In genomic region chr12:111409403-111410228, GRCh38 we compare ENCODE assay signal across 9 cellular contexts. TPM values are rescaled to one million over a fixed set of nuclear protein-coding genes. Genes with fewer than 3 reads are reported as not detected.
A peak's percentile ranks its signal among the peaks of the same experiment; 100 is the strongest.
DNase-seq lines count a peak whose midpoint lies in the region; ATAC-seq, FAIRE-seq and TF ChIP-seq lines count a peak whose summit lies in the region.
"Had no signal": no experiment of that assay in that cellular context is flagged by ENCODE, and none has a peak within 500 bp of the region (broad histone marks: within the 10 kb centered on the region; RNA-seq: fewer than 3 reads in every experiment).

No MANE protein-coding gene starts in this region.

- H3K36me3 ChIP-seq in small intestine (ENCODE audit: control insufficient read depth in 2 of 2, insufficient read depth in 2 of 2, low read length in 2 of 2): no peaks in the 10 kb centered on the region

- peak overlapping the region; percentile 89 for H3K4me3 Mint-ChIP-seq in activated CD8-positive, alpha-beta T cell treated with anti-CD3 and anti-CD28 coated beads, Interleukin-2, amount 10 ng/mL, durations not matched to agents 7 days and 5 days

- WGBS in small intestine, 3 donors: 41 to 70% (median 62%) methylated on average over 23 to 25 of the region's 25 CpGs

- H3K9me3 Mint-ChIP-seq in activated CD8-positive, alpha-beta T cell treated with anti-CD3 and anti-CD28 coated beads, Interleukin-2, amount 10 ng/mL, durations not matched to agents 7 days and 5 days (ENCODE audit: insufficient read depth): no peaks in the 10 kb centered on the region

- no peak for TF ChIP-seq CTCF in AG04450 (IDR thresholded peaks at IDR 0.05; ENCODE audit: low read depth, low read length)

- no peak for ATAC-seq in activated CD8-positive, alpha-beta T cell treated with anti-CD3 and anti-CD28 coated beads, Interleukin-2, amount 10 ng/mL, durations not matched to agents 7 days and 5 days
- ATAC-seq in Right ventricle myocardium superior (ENCODE audit: poor library complexity) (no peak), GM18858 (IDR thresholded peaks at IDR 0.05; ENCODE audit: unreplicated experiment) (no peak), HG03045 (IDR thresholded peaks at IDR 0.05; ENCODE audit: unreplicated experiment) (no peak)

- no peaks in the 10 kb centered on the region for H3K27me3 Mint-ChIP-seq in activated CD8-positive, alpha-beta T cell treated with anti-CD3 and anti-CD28 coated beads, Interleukin-2, amount 10 ng/mL, durations not matched to agents 7 days and 5 days (ENCODE audit: low read depth)

- H3K4me3 ChIP-seq in AG04450 (ENCODE audit: low read depth, low read length): peak overlapping the region; percentile 39
- H3K4me3 ChIP-seq in small intestine (ENCODE audit: low read depth in 1 of 2, low read length in 2 of 2): no peak overlapping the region

- peaks cover 41% of the 10 kb centered on the region for H3K36me3 Mint-ChIP-seq in activated CD8-positive, alpha-beta T cell treated with anti-CD3 and anti-CD28 coated beads, Interleukin-2, amount 10 ng/mL, durations not matched to agents 7 days and 5 days (ENCODE audit: low read depth)

- peaks cover 70% of the 10 kb centered on the region for H3K4me1 Mint-ChIP-seq in activated CD8-positive, alpha-beta T cell treated with anti-CD3 and anti-CD28 coated beads, Interleukin-2, amount 10 ng/mL, durations not matched to agents 7 days and 5 days (ENCODE audit: low read depth)

- POLR2A ChIA-PET in AG04450 (lab: Yijun Ruan, JAX): interaction anchor here (0.6 kb wide), 1 partner anchor 150 kb away, joined by 5 read pairs; no protein-coding TSS in a partner anchor
- POLR2A ChIA-PET in activated CD8-positive, alpha-beta T cell treated with anti-CD3 and anti-CD28 coated beads, Interleukin-2, amount 10 ng/mL, durations not matched to agents 7 days and 5 days (lab: Charles Lee): interaction anchor here (0.9 to 5.1 kb wide), 3 partner anchors 21 to 37 kb away, joined by 3 to 22 read pairs (median 15); no protein-coding TSS in a partner anchor

- FAIRE-seq in small intestine (lab: Jason Lieb, UNC): no peak

- H3K27ac ChIP-seq in AG04450 (ENCODE audit: low read depth, low read length) (peak overlapping the region; percentile 68), small intestine (ENCODE audit: low read depth in 1 of 2, low read length in 1 of 2) (peak overlapping the region; percentile 17 to 96)
- H3K27ac ChIP-seq: epithelial cell of prostate had no signal

- CTCF ChIA-PET in AG04450 (lab: Charles Lee): interaction anchor here (1.0 to 2.5 kb wide), 2 partner anchors 13 to 42 kb away, joined by 5 to 20 read pairs; no protein-coding TSS in a partner anchor
- CTCF ChIA-PET in activated CD8-positive, alpha-beta T cell treated with anti-CD3 and anti-CD28 coated beads, Interleukin-2, amount 10 ng/mL, durations not matched to agents 7 days and 5 days (lab: Charles Lee): interaction anchor here (0.5 to 24.7 kb wide), 6 partner anchors 13 to 73 kb away, joined by 3 to 1088 read pairs (median 8); no protein-coding TSS in a partner anchor

- intact Hi-C loops in Right ventricle myocardium superior (cut with DNase I): no loop called here

- peaks cover 0 to 12% of the 10 kb centered on the region in 2 donors for H3K4me1 ChIP-seq in small intestine (ENCODE audit: control insufficient read depth in 2 of 2, insufficient read depth in 1 of 2, low read depth in 1 of 2, low read length in 1 of 2)

- no peaks in the 10 kb centered on the region for H3K27me3 ChIP-seq in AG04450 (ENCODE audit: control insufficient read depth, insufficient read depth, low read length)
- H3K27me3 ChIP-seq in small intestine (ENCODE audit: control insufficient read depth in 2 of 2, insufficient read depth in 2 of 2, low read length in 2 of 2): no peaks in the 10 kb centered on the region

- no peak for DNase-seq in AG04450 (ENCODE audit: low read depth, low spot score)
- DNase-seq in HT1080 (ENCODE audit: low read depth): peak; percentile 97
- no peak for DNase-seq in activated CD8-positive, alpha-beta T cell treated with anti-CD3 and anti-CD28 coated beads, Interleukin-2, amount 10 ng/mL, durations not matched to agents 7 days and 5 days
- DNase-seq in Right ventricle myocardium superior: peak; percentile 82
- no peak for DNase-seq in small intestine
- DNase-seq in DMS79 treated with DMSO at 0.1 percent for 48 hours (lab: John Stamatoyannopoulos, UW): no peak

- peaks cover 4% of the 10 kb centered on the region; the same call in 1 of the 2 replicates for H3K9me3 ChIP-seq in AG04450 (ENCODE audit: control insufficient read depth, insufficient read depth, low read length)
- H3K9me3 ChIP-seq in small intestine (ENCODE audit: control insufficient read depth, low read depth): no peaks in the 10 kb centered on the region

- peak overlapping the region; percentile 94 for H3K27ac Mint-ChIP-seq in activated CD8-positive, alpha-beta T cell treated with anti-CD3 and anti-CD28 coated beads, Interleukin-2, amount 10 ng/mL, durations not matched to agents 7 days and 5 days

RNA-seq across cellular contexts. Expression of gene SH2B3, which starts 3.9 kb away (rescaled TPM):
- 21.6 and 22.6 TPM in 2 replicates for polyA plus RNA-seq in AG04450 (2011; rRNA removed)
- 18.2 and 20.4 TPM in 2 replicates for polyA minus RNA-seq in AG04450 (2011; rRNA and poly(A)+ RNA removed)
- total RNA-seq in HT1080 (2014; rRNA removed; shearing (Covaris generic)): 60.1 and 69.6 TPM in 2 replicates
- 84.4 and 101 TPM in 2 replicates for polyA plus RNA-seq in HT1080 (2015; cell fraction: cytosol; rRNA removed)
- polyA plus RNA-seq in HT1080 (2015; cell fraction: nucleus; rRNA removed): 49.1 and 50.4 TPM in 2 replicates
- total RNA-seq in activated CD8-positive, alpha-beta T cell treated with anti-CD3 and anti-CD28 coated beads, Interleukin-2, amount 10 ng/mL, durations not matched to agents 7 days and 5 days: 10 to 100 TPM; 49.9 to 50.9 TPM
- total RNA-seq in Right ventricle myocardium superior: 42.8 TPM
- 10 to 100 TPM in 1 of 3 donors, 1 to 10 TPM in 1, under 1 TPM in 1; 0.67 to 14.9 (median 4.6) TPM for polyA plus RNA-seq in small intestine

RNA-seq across cellular contexts. Expression of gene PHETA1, which starts 40.7 kb away (rescaled TPM):
- polyA plus RNA-seq in AG04450 (2011; rRNA removed) (3.5 TPM in 2 replicates), small intestine (10 to 100 TPM; 37.3 to 47.2 (median 44.9) TPM)
- 1.7 and 1.8 TPM in 2 replicates for polyA minus RNA-seq in AG04450 (2011; rRNA and poly(A)+ RNA removed)
- 4.1 and 4.2 TPM in 2 replicates for total RNA-seq in HT1080 (2014; rRNA removed; shearing (Covaris generic))
- polyA plus RNA-seq in HT1080 (2015; cell fraction: cytosol; rRNA removed): 6.6 and 7.8 TPM in 2 replicates
- polyA plus RNA-seq in HT1080 (2015; cell fraction: nucleus; rRNA removed): 6.1 and 6.9 TPM in 2 replicates
- total RNA-seq in activated CD8-positive, alpha-beta T cell treated with anti-CD3 and anti-CD28 coated beads, Interleukin-2, amount 10 ng/mL, durations not matched to agents 7 days and 5 days: 1 to 10 TPM; 1.1 to 1.7 TPM
- 35.1 TPM for total RNA-seq in Right ventricle myocardium superior

Comparison
In these comparisons a context has a peak if more than half of its experiments do, and no peak if none do; other contexts are left out.
1. DNase-seq: peak in HT1080 (single experiment) and Right ventricle myocardium superior (single experiment); none in AG04450 (single experiment), activated CD8-positive, alpha-beta T cell treated with anti-CD3 and anti-CD28 coated beads, Interleukin-2, amount 10 ng/mL, durations not matched to agents 7 days and 5 days (single experiment), small intestine (single experiment) and DMS79 treated with DMSO at 0.1 percent for 48 hours (single experiment).